In genomic region chr3:38313263-38313662, GRCh38 we compare ENCODE assay signal across 23 cellular contexts. TPM values are rescaled to one million over a fixed set of nuclear protein-coding genes. Genes with fewer than 3 reads are reported as not detected.
"Had no signal": no experiment of that assay in that cellular context is flagged by ENCODE, and none has a peak within 500 bp of the region (broad histone marks: within the 10 kb centered on the region; RNA-seq: fewer than 3 reads in every experiment).

No MANE protein-coding gene starts in this region.

- DNase-seq: MM.1S, NCI-H1092 treated with DMSO at 0.1 percent for 48 hours, NCI-H1436, NCI-H187, NCI-H2029 treated with DMSO at 0.1 percent for 48 hours, NCI-H2171 treated with DMSO at 0.1 percent for 48 hours, NCI-H345, NCI-H446 treated with DMSO at 0.1 percent for 48 hours, NCI-H510A treated with DMSO at 0.1 percent for 48 hours, NCI-H526, NCI-H82, Right ventricle myocardium superior, RPMI8226, SIG-M5 had no signal

- H3K4me2 ChIP-seq: KMS-11 had no signal

- H3K4me1 Mint-ChIP-seq: IgD-negative memory B cell had no signal

- H3K36me3 ChIP-seq: SJSA1 had no signal

- H3K9me3 ChIP-seq: SJSA1 had no signal

- H3K9ac ChIP-seq: KMS-11 had no signal

- H3K27ac ChIP-seq: HL-60, KMS-11, SJSA1, SK-N-MC had no signal

- ATAC-seq: K562 had no signal

- H3K4me3 Mint-ChIP-seq: IgD-negative memory B cell had no signal

- FAIRE-seq: HTR-8/SVneo, K562, RCC 7860 had no signal

- H3K36me3 Mint-ChIP-seq: IgD-negative memory B cell had no signal

- H3K4me1 ChIP-seq: SJSA1 had no signal

- H3K4me3 ChIP-seq: K562, SJSA1, SK-N-MC had no signal

RNA-seq across cellular contexts. Expression of gene SLC22A14, which starts 31.2 kb away (rescaled TPM):
- total RNA-seq: M059J, Right ventricle myocardium superior, SJSA1 had no signal
- polyA plus RNA-seq: IgD-negative memory B cell had no signal

RNA-seq across cellular contexts. Expression of gene SLC22A13, which starts 47.7 kb away (rescaled TPM):
- total RNA-seq: M059J, Right ventricle myocardium superior, SJSA1 had no signal
- polyA plus RNA-seq: IgD-negative memory B cell had no signal
